Comparison of ENCODE assay signal across 1 cellular context in genomic region chr6:117545161-117545595, GRCh38.
TF ChIP-seq lines count a peak whose summit lies in the region.

No MANE protein-coding gene starts in this region.

TF ChIP-seq in HepG2, 621 proteins besides CTCF, POLR2A, EP300 and RAD21 (continued from another document and continues in another):
- TF ChIP-seq IKZF5 (CRISPR knock-in tag; IDR thresholded peaks at IDR 0.05) (peak; percentile 62; the same call in 1 of the 2 replicates), PLSCR1 (CRISPR knock-in tag; IDR thresholded peaks at IDR 0.05; ENCODE audit: borderline replicate concordance) (no peak), ZNF317 (CRISPR knock-in tag; IDR thresholded peaks at IDR 0.05) (no peak), SOX6 (IDR thresholded peaks at IDR 0.05) (no peak), SOX6 (CRISPR knock-in tag; IDR thresholded peaks at IDR 0.05) (0 out of 2 replicates have a peak, but pooled peaks have one; percentile 39), NR2F1 (CRISPR knock-in tag; IDR thresholded peaks at IDR 0.05) (peak; percentile 72 to 73), SAP130 (CRISPR knock-in tag; IDR thresholded peaks at IDR 0.05; ENCODE audit: low read depth) (peak; percentile 91), ZSCAN30 (CRISPR knock-in tag; IDR thresholded peaks at IDR 0.05) (no peak), NPAS2 (CRISPR knock-in tag; IDR thresholded peaks at IDR 0.05; ENCODE audit: borderline replicate concordance) (no peak), JUN (CRISPR knock-in tag; IDR thresholded peaks at IDR 0.05) (0 out of 2 replicates have a peak, but pooled peaks have one; percentile 47), GFI1 (CRISPR knock-in tag; IDR thresholded peaks at IDR 0.05; ENCODE audit: borderline replicate concordance) (no peak), MEIS1 (CRISPR knock-in tag; IDR thresholded peaks at IDR 0.05; ENCODE audit: borderline replicate concordance) (peak; percentile 86; the same call in 1 of the 2 replicates), HOXA3 (CRISPR knock-in tag; IDR thresholded peaks at IDR 0.05) (peak; percentile 44; the same call in 1 of the 2 replicates), ETV5 (CRISPR knock-in tag; IDR thresholded peaks at IDR 0.05; ENCODE audit: borderline replicate concordance) (peak; percentile 75; the same call in 1 of the 2 replicates), CREB1 (IDR thresholded peaks at IDR 0.05) (peak; percentile 50), CREB1 (CRISPR knock-in tag; IDR thresholded peaks at IDR 0.05) (peak; percentile 58), HMG20A (CRISPR knock-in tag; IDR thresholded peaks at IDR 0.05; ENCODE audit: borderline replicate concordance) (peak; percentile 68; the same call in 1 of the 2 replicates), NBN (conservative IDR thresholded peaks at IDR 0.05) (no peak), THAP9 (CRISPR knock-in tag; IDR thresholded peaks at IDR 0.05; ENCODE audit: borderline replicate concordance) (no peak), TSC22D2 (CRISPR knock-in tag; IDR thresholded peaks at IDR 0.05; ENCODE audit: borderline replicate concordance) (no peak), ARNTL (CRISPR knock-in tag; IDR thresholded peaks at IDR 0.05) (no peak), SSRP1 (CRISPR knock-in tag; IDR thresholded peaks at IDR 0.05) (no peak), ZNF12 (CRISPR knock-in tag; IDR thresholded peaks at IDR 0.05) (no peak), PAXIP1 (CRISPR knock-in tag; conservative IDR thresholded peaks at IDR 0.05) (peak; percentile 51; the same call in 1 of the 2 replicates), ZBTB37 (CRISPR knock-in tag; IDR thresholded peaks at IDR 0.05) (no peak), ZBTB21 (CRISPR knock-in tag; IDR thresholded peaks at IDR 0.05) (no peak; the same call in 1 of the 2 replicates), KLF16 (CRISPR knock-in tag; IDR thresholded peaks at IDR 0.05) (0 out of 4 replicates have a peak, but pooled peaks of 1 of the 2 experiments have one; percentile 27), ZNF451 (CRISPR knock-in tag; IDR thresholded peaks at IDR 0.05) (no peak), TAF15 (IDR thresholded peaks at IDR 0.05; ENCODE audit: low read depth, low read length, poor library complexity, severe bottlenecking) (no peak), JUNB (CRISPR knock-in tag; IDR thresholded peaks at IDR 0.05; ENCODE audit: borderline replicate concordance) (peak; percentile 43; the same call in 1 of the 2 replicates), ZNF629 (CRISPR knock-in tag; conservative IDR thresholded peaks at IDR 0.05) (no peak), NCOR1 (IDR thresholded peaks at IDR 0.05; ENCODE audit: borderline replicate concordance, low read length) (no peak), ZNF614 (CRISPR knock-in tag; IDR thresholded peaks at IDR 0.05; ENCODE audit: borderline replicate concordance) (no peak), ZFP36L1 (CRISPR knock-in tag; IDR thresholded peaks at IDR 0.05) (no peak), ZBTB8A (CRISPR knock-in tag; IDR thresholded peaks at IDR 0.05; ENCODE audit: borderline replicate concordance, low read depth) (no peak), MBNL3 (CRISPR knock-in tag; conservative IDR thresholded peaks at IDR 0.05) (no peak), ZNF441 (CRISPR knock-in tag; IDR thresholded peaks at IDR 0.05; ENCODE audit: borderline replicate concordance) (no peak), HCFC1 (IDR thresholded peaks at IDR 0.05; ENCODE audit: low read depth, low read length) (no peak), ZNF24 (IDR thresholded peaks at IDR 0.05) (0 out of 2 replicates have a peak, but pooled peaks have one; percentile 18), HOXD1 (CRISPR knock-in tag; IDR thresholded peaks at IDR 0.05) (peak; percentile 96), SP5 (CRISPR knock-in tag; IDR thresholded peaks at IDR 0.05; ENCODE audit: borderline replicate concordance, low read depth) (no peak), ZNF607 (CRISPR knock-in tag; IDR thresholded peaks at IDR 0.05; ENCODE audit: borderline replicate concordance) (0 out of 2 replicates have a peak, but pooled peaks have one; percentile 30), FLYWCH1 (CRISPR knock-in tag; IDR thresholded peaks at IDR 0.05) (no peak), AFF4 (CRISPR knock-in tag; IDR thresholded peaks at IDR 0.05) (no peak), ZNF777 (CRISPR knock-in tag; IDR thresholded peaks at IDR 0.05) (no peak), RBAK (CRISPR knock-in tag; IDR thresholded peaks at IDR 0.05) (no peak), PHF21A (CRISPR knock-in tag; IDR thresholded peaks at IDR 0.05) (peak; percentile 36; the same call in 1 of the 2 replicates), HDAC1 (CRISPR knock-in tag; IDR thresholded peaks at IDR 0.05) (peak; percentile 46; the same call in 1 of the 2 replicates), ZNF562 (CRISPR knock-in tag; IDR thresholded peaks at IDR 0.05; ENCODE audit: borderline replicate concordance) (no peak), KDM6A (CRISPR knock-in tag; IDR thresholded peaks at IDR 0.05; ENCODE audit: low read depth) (no peak), ZBTB33 (CRISPR knock-in tag; IDR thresholded peaks at IDR 0.05) (peak; percentile 94), TGIF2 (CRISPR knock-in tag; IDR thresholded peaks at IDR 0.05) (peak; percentile 47; the same call in 1 of the 2 replicates), DMTF1 (CRISPR knock-in tag; IDR thresholded peaks at IDR 0.05) (no peak)
